9 cellular contexts compared by ENCODE assay signal in the genomic region with DNA sequence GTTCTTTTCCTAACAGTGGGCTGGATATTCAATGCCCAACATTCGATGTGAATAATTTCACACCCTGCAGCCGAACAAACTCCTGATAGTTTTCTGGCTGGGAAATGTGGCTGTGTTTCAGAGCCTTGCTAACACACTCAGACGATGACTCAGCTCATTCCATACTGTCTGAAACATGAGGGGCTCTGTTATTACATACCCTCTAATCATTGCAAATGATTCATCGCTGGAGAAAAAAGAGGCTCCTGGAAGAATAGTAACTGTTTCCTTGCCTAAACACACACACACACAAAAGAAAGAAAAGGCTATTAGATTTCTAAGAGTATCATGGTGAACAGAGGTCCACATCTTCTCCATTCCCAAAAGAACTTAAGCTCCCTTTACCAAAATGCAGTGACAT.
DNase-seq lines count a peak whose midpoint lies in the region; ATAC-seq lines count a peak whose summit lies in the region.
"Had no signal": no experiment of that assay in that cellular context is flagged by ENCODE, and none has a peak within 500 bp of the region (broad histone marks: within the 10 kb centered on the region; RNA-seq: fewer than 3 reads in every experiment).

No MANE protein-coding gene starts in this region.

- peak overlapping the region; percentile 34 for H3K27ac ChIP-seq in skeletal muscle tissue (ENCODE audit: low read depth, low read length)

- H3K9me3 ChIP-seq in skeletal muscle tissue (ENCODE audit: control insufficient read depth in 3 of 3, low read length in 3 of 3): no peaks in the 10 kb centered on the region

- no peaks in the 10 kb centered on the region for H3K36me3 ChIP-seq in skeletal muscle tissue (ENCODE audit: control insufficient read depth in 3 of 3, insufficient read depth in 3 of 3, low read length in 3 of 3)

- no peak for ATAC-seq in HG03135 (IDR thresholded peaks at IDR 0.05; ENCODE audit: unreplicated experiment)
- ATAC-seq: natural killer cell had no signal

- no peaks in the 10 kb centered on the region for H3K27me3 ChIP-seq in skeletal muscle tissue (ENCODE audit: control insufficient read depth in 3 of 3, insufficient read depth in 3 of 3, low read length in 3 of 3)

- no peak overlapping the region for H3K4me3 ChIP-seq in skeletal muscle tissue (ENCODE audit: low read length in 3 of 3)

- DNase-seq in NCI-H1417 (lab: John Stamatoyannopoulos, UW) (peak in 2 of 3 experiments; percentile 30 to 66), NCI-H1417 treated with DMSO at 0.1 percent for 48 hours (lab: John Stamatoyannopoulos, UW) (no peak), SK-MEL-5 (ENCODE audit: low read depth, low spot score) (peak; percentile 20), glomerular visceral epithelial cell (ENCODE audit: extremely low spot score) (peak; percentile 87), NCI-H146 treated with DMSO at 0.1 percent for 48 hours (lab: John Stamatoyannopoulos, UW; ENCODE audit: unreplicated experiment) (no peak), NCI-H2029 (lab: John Stamatoyannopoulos, UW) (no peak)
- DNase-seq: natural killer cell had no signal

- in situ Hi-C loops in SK-MEL-5 (cut with HindIII; ENCODE audit: low pct_unique_long_range_greater_than_20kb, low sequenced_read_pairs): no loop called here

- no peak overlapping the region for H3K9ac ChIP-seq in skeletal muscle tissue (ENCODE audit: low read depth in 1 of 3, low read length in 3 of 3)

- H3K4me1 ChIP-seq in skeletal muscle tissue (ENCODE audit: control insufficient read depth in 3 of 3, insufficient read depth in 3 of 3, low read length in 3 of 3): peaks cover 6 to 13% (median 6%) of the 10 kb centered on the region in 3 donors

Comparison
In these comparisons a context has a peak if more than half of its experiments do, and no peak if none do; other contexts are left out.
1. DNase-seq: peak in NCI-H1417 (2 of 3), SK-MEL-5 (single experiment) and glomerular visceral epithelial cell (single experiment); none in NCI-H1417 treated with DMSO at 0.1 percent for 48 hours (single experiment), NCI-H146 treated with DMSO at 0.1 percent for 48 hours (single experiment) and NCI-H2029 (single experiment).